8 cellular contexts compared by ENCODE assay signal in genomic region chr19:12365372-12366162, GRCh38. TPM values are rescaled to one million over a fixed set of nuclear protein-coding genes. Genes with fewer than 3 reads are reported as not detected.
DNase-seq lines count a peak whose midpoint lies in the region; ATAC-seq and TF ChIP-seq lines count a peak whose summit lies in the region.

Gene ZNF442, minus strand, starts transcription at chr19:12365683. Its CDS starts 2,052 bp downstream, at chr19:12363631.

- H3K27ac Mint-ChIP-seq in activated naive CD8-positive, alpha-beta T cell = peak within 1 kb of the TSS; percentile 70

- no peaks in the 10 kb centered on the region for H3K27me3 Mint-ChIP-seq in activated naive CD8-positive, alpha-beta T cell

- DNase-seq in DMS153 treated with DMSO at 0.1 percent for 48 hours (lab: John Stamatoyannopoulos, UW; ENCODE audit: unreplicated experiment) = peak; percentile 25
- DNase-seq in Jurkat, Clone E6-1 (ENCODE audit: low read depth, low spot score) = peak; percentile 96
- peak; percentile 93 for DNase-seq in glomerular visceral epithelial cell (ENCODE audit: extremely low spot score)
- peak; percentile 96 for DNase-seq in occipital lobe (lab: John Stamatoyannopoulos, UW)

- ATAC-seq in GM21529 (IDR thresholded peaks at IDR 0.05; ENCODE audit: unreplicated experiment) (peak; percentile 98), SK-N-SH treated with all-trans-retinoic acid at 6 μM for 48 hours (peak; percentile 98)

- H3K27ac ChIP-seq in temporal lobe (ENCODE audit: low read depth, low read length) = peak within 1 kb of the TSS; percentile 36

- H3K4me3 ChIP-seq in Jurkat, Clone E6-1 (ENCODE audit: low read length) = peak within 1 kb of the TSS; percentile 70

- H3K36me3 Mint-ChIP-seq in activated naive CD8-positive, alpha-beta T cell = peaks cover 2% of the 10 kb centered on the region

- H3K4me3 Mint-ChIP-seq in activated naive CD8-positive, alpha-beta T cell = peak within 1 kb of the TSS; percentile 97

- no peaks in the 10 kb centered on the region for H3K9me3 Mint-ChIP-seq in activated naive CD8-positive, alpha-beta T cell (ENCODE audit: low read depth)

- H3K4me1 Mint-ChIP-seq in activated naive CD8-positive, alpha-beta T cell (ENCODE audit: low read depth) = peaks cover 19% of the 10 kb centered on the region

TF ChIP-seq in SK-N-SH treated with all-trans-retinoic acid at 6 μM for 48 hours, 23 proteins besides CTCF, POLR2A, EP300 and RAD21:
- TF ChIP-seq TCF4 (CRISPR knock-in tag; IDR thresholded peaks at IDR 0.05; ENCODE audit: borderline replicate concordance) = no peak
- no peak for TF ChIP-seq BACH2 (CRISPR knock-in tag; IDR thresholded peaks at IDR 0.05; ENCODE audit: borderline replicate concordance)
- TF ChIP-seq ZC3H10 (CRISPR knock-in tag; IDR thresholded peaks at IDR 0.05) = no peak
- no peak for TF ChIP-seq ZNF70 (CRISPR knock-in tag; IDR thresholded peaks at IDR 0.05)
- 0 out of 2 replicates have a peak, but pooled peaks have one; percentile 48 for TF ChIP-seq ZFP3 (CRISPR knock-in tag; IDR thresholded peaks at IDR 0.05)

RNA-seq across cellular contexts. Expression of gene ZNF442, which starts in this region (rescaled TPM):
- polyA plus RNA-seq in Jurkat, Clone E6-1 (2012; ENCODE audit: insufficient read depth, insufficient read length) = not detected
- total RNA-seq in occipital lobe (5.9 TPM), temporal lobe (5.4 TPM)

Comparison
In these comparisons a context has a peak if more than half of its experiments do, and no peak if none do; other contexts are left out.
1. Peak in every context shown above with its lines: DNase-seq, ATAC-seq, H3K4me3 ChIP-seq and H3K27ac ChIP-seq.
2. DNase-seq: peak in every context shown above with its lines; median percentile 96 in Jurkat, Clone E6-1; 96 in occipital lobe; 93 in glomerular visceral epithelial cell; 25 in DMS153 treated with DMSO at 0.1 percent for 48 hours.